13 cellular contexts compared by ENCODE assay signal in genomic region chr3:142152349-142152748, GRCh38. TPM values are rescaled to one million over a fixed set of nuclear protein-coding genes. Genes with fewer than 3 reads are reported as not detected.
DNase-seq lines count a peak whose midpoint lies in the region; ATAC-seq, FAIRE-seq and TF ChIP-seq lines count a peak whose summit lies in the region.
"Had no signal": no experiment of that assay in that cellular context is flagged by ENCODE, and none has a peak within 500 bp of the region (broad histone marks: within the 10 kb centered on the region; RNA-seq: fewer than 3 reads in every experiment).

No MANE protein-coding gene starts in this region.

- TF ChIP-seq POLR2A in HepG2 (IDR thresholded peaks at IDR 0.05; ENCODE audit: insufficient read depth in 1 of 2, low read depth in 2 of 2, low read length in 2 of 2) (no peak), right lobe of liver (IDR thresholded peaks at IDR 0.05) (no peak)

- 0% methylated on average over 3 of the region's 3 CpGs for WGBS in HepG2 (ENCODE audit: low lambda C conversion rate)
- 31% methylated on average over 3 of the region's 3 CpGs for WGBS in right lobe of liver (ENCODE audit: insufficient coverage, low coverage, low lambda C conversion rate, missing lambda C conversion rate)
- WGBS in GM23248 (ENCODE audit: low coverage in 1 of 2, low lambda C conversion rate in 2 of 2, missing lambda C conversion rate in 2 of 2), 2 experiments, result 32 to 34% methylated on average over 3 of the region's 3 CpGs

- H3K4me2 ChIP-seq in HepG2 (ENCODE audit: low read depth, low read length), result no peak overlapping the region
- H3K4me2 ChIP-seq in OCI-LY1 (ENCODE audit: low read length), result no peak overlapping the region
- H3K4me2 ChIP-seq in GM23248 (ENCODE audit: unreplicated experiment), result no peak overlapping the region

- no peak overlapping the region for H3K27ac ChIP-seq in HepG2 (ENCODE audit: extremely low read length, insufficient read depth, low read length)
- H3K27ac ChIP-seq in right lobe of liver, result no peak overlapping the region
- H3K27ac ChIP-seq in OCI-LY1 (ENCODE audit: low read depth, low read length, poor library complexity, severe bottlenecking), result no peak overlapping the region
- H3K27ac ChIP-seq in GM23248, result no peak overlapping the region
- H3K27ac ChIP-seq: SJSA1, suprapubic skin had no signal

- H3K9me2 ChIP-seq in OCI-LY1 (ENCODE audit: low read depth, low read length) (no peaks in the 10 kb centered on the region), GM23248 (ENCODE audit: insufficient read depth) (no peaks in the 10 kb centered on the region)

- POLR2A ChIA-PET in HepG2 (lab: Yijun Ruan, JAX), result no interaction called here

- H3K4me3 Mint-ChIP-seq in activated T-helper 2 cell treated with anti-CD3 and anti-CD28 coated beads, Interferon-gamma antibody, Interleukin-2, Interleukin-4, amounts not matched to agents 10 μg/mL and 5 μg/mL and 100 μg/mL, durations not matched to agents 14 hours and 24 hours and 36 hours (ENCODE audit: low read depth), result no peak overlapping the region
- H3K4me3 Mint-ChIP-seq: CD4-positive, alpha-beta memory T cell had no signal

- no peak overlapping the region for H3K27ac Mint-ChIP-seq in activated T-helper 2 cell treated with anti-CD3 and anti-CD28 coated beads, Interferon-gamma antibody, Interleukin-2, Interleukin-4, amounts not matched to agents 10 μg/mL and 5 μg/mL and 100 μg/mL, durations not matched to agents 14 hours and 24 hours and 36 hours
- H3K27ac Mint-ChIP-seq: CD4-positive, alpha-beta memory T cell had no signal

- in situ Hi-C loops in HepG2 (cut with HindIII; ENCODE audit: extremely low pct_ligation_motif_present, low pct_unique_long_range_greater_than_20kb), result no loop called here
- in situ Hi-C loops in GM23248 (cut with MboI), result no loop called here

- no peaks in the 10 kb centered on the region for H3K27me3 ChIP-seq in HepG2 (ENCODE audit: control insufficient read depth in 1 of 2, insufficient read depth in 2 of 2, low read length in 2 of 2)
- no peaks in the 10 kb centered on the region for H3K27me3 ChIP-seq in right lobe of liver
- H3K27me3 ChIP-seq in OCI-LY1 (ENCODE audit: insufficient read depth, low read length), result no peaks in the 10 kb centered on the region
- H3K27me3 ChIP-seq in GM23248 (replicated peaks; ENCODE audit: insufficient read depth), result no peaks in the 10 kb centered on the region
- H3K27me3 ChIP-seq: SJSA1, suprapubic skin had no signal

- H3K9me3 Mint-ChIP-seq in activated T-helper 2 cell treated with anti-CD3 and anti-CD28 coated beads, Interferon-gamma antibody, Interleukin-2, Interleukin-4, amounts not matched to agents 10 μg/mL and 5 μg/mL and 100 μg/mL, durations not matched to agents 14 hours and 24 hours and 36 hours, result no peaks in the 10 kb centered on the region
- H3K9me3 Mint-ChIP-seq: CD4-positive, alpha-beta memory T cell had no signal

- intact Hi-C loops in HepG2 (cut with micrococcal nuclease; ENCODE audit: unreplicated experiment), result no loop called here
- intact Hi-C loops in right lobe of liver (cut with DNase I), result no loop called here
- intact Hi-C loops in activated T-helper 2 cell treated with anti-CD3 and anti-CD28 coated beads, Interferon-gamma antibody, Interleukin-2, Interleukin-4, amounts not matched to agents 10 μg/mL and 5 μg/mL and 100 μg/mL, durations not matched to agents 14 hours and 24 hours and 36 hours (cut with micrococcal nuclease), result no loop called here

- H3K27me3 Mint-ChIP-seq in activated T-helper 2 cell treated with anti-CD3 and anti-CD28 coated beads, Interferon-gamma antibody, Interleukin-2, Interleukin-4, amounts not matched to agents 10 μg/mL and 5 μg/mL and 100 μg/mL, durations not matched to agents 14 hours and 24 hours and 36 hours (ENCODE audit: low read depth), result peaks cover 3% of the 10 kb centered on the region
- H3K27me3 Mint-ChIP-seq: CD4-positive, alpha-beta memory T cell had no signal

- peaks cover 18% of the 10 kb centered on the region for H3K4me1 Mint-ChIP-seq in activated T-helper 2 cell treated with anti-CD3 and anti-CD28 coated beads, Interferon-gamma antibody, Interleukin-2, Interleukin-4, amounts not matched to agents 10 μg/mL and 5 μg/mL and 100 μg/mL, durations not matched to agents 14 hours and 24 hours and 36 hours (ENCODE audit: low read depth)

- H4K20me1 ChIP-seq in HepG2 (ENCODE audit: insufficient read depth, low read length), result no peaks in the 10 kb centered on the region
- H4K20me1 ChIP-seq in OCI-LY1 (ENCODE audit: insufficient read depth, low read length), result no peaks in the 10 kb centered on the region
- H4K20me1 ChIP-seq in GM23248 (ENCODE audit: insufficient read depth), result no peaks in the 10 kb centered on the region

- no peaks in the 10 kb centered on the region for H3K36me3 ChIP-seq in HepG2 (replicated peaks in 1 of 2; ENCODE audit: control insufficient read depth in 1 of 2, insufficient read depth in 2 of 2, low read length in 2 of 2)
- no peaks in the 10 kb centered on the region for H3K36me3 ChIP-seq in right lobe of liver
- H3K36me3 ChIP-seq in OCI-LY1 (ENCODE audit: insufficient read depth, low read length), result no peaks in the 10 kb centered on the region
- no peaks in the 10 kb centered on the region for H3K36me3 ChIP-seq in GM23248 (ENCODE audit: low read depth)
- H3K36me3 ChIP-seq: suprapubic skin had no signal

- no peak overlapping the region for H3K4me3 ChIP-seq in HepG2 (replicated peaks in 1 of 3; ENCODE audit: insufficient read depth in 1 of 3, low read depth in 2 of 3, low read length in 3 of 3)
- H3K4me3 ChIP-seq in right lobe of liver, result no peak overlapping the region
- no peak overlapping the region for H3K4me3 ChIP-seq in OCI-LY1 (ENCODE audit: low read depth, low read length, poor library complexity, severe bottlenecking)
- H3K4me3 ChIP-seq in epithelial cell of proximal tubule (ENCODE audit: low read depth, low read length), result no peak overlapping the region
- H3K4me3 ChIP-seq in GM23248, result no peak overlapping the region
- H3K4me3 ChIP-seq: SJSA1, suprapubic skin had no signal

- TF ChIP-seq EP300 in HepG2 (IDR thresholded peaks at IDR 0.05; ENCODE audit: low read depth in 2 of 2, low read length in 2 of 2), result no peak
- TF ChIP-seq EP300 in HepG2 (CRISPR knock-in tag; IDR thresholded peaks at IDR 0.05; ENCODE audit: borderline replicate concordance), result no peak

- no peak overlapping the region for H2AFZ ChIP-seq in HepG2 (ENCODE audit: low read length)
- no peak overlapping the region for H2AFZ ChIP-seq in OCI-LY1 (ENCODE audit: low read length)
- no peak overlapping the region for H2AFZ ChIP-seq in GM23248

- H3F3A ChIP-seq in OCI-LY1 (ENCODE audit: insufficient read depth, low read length) (no peaks in the 10 kb centered on the region), GM23248 (ENCODE audit: insufficient read depth) (peaks cover 15% of the 10 kb centered on the region; the same call in 1 of the 2 replicates)

- H3K79me2 ChIP-seq in HepG2 (ENCODE audit: insufficient read depth, low read length) (peaks cover 12% of the 10 kb centered on the region), OCI-LY1 (ENCODE audit: insufficient read depth, low read length) (peaks cover 18% of the 10 kb centered on the region), GM23248 (ENCODE audit: insufficient read depth) (peaks cover 9% of the 10 kb centered on the region; the same call in 1 of the 2 replicates)

- CTCF ChIA-PET in HepG2 (lab: Yijun Ruan, JAX; ENCODE audit: low intra/inter-chr PET ratio, low total read pairs), result interaction anchor here (0.9 to 1.3 kb wide), 2 partner anchors 26 to 189 kb away, joined by 3 to 7 read pairs; no protein-coding TSS in a partner anchor

- peak; percentile 52 for TF ChIP-seq CTCF in HepG2 (CRISPR knock-in tag; IDR thresholded peaks at IDR 0.05)
- no peak for TF ChIP-seq CTCF in right lobe of liver (IDR thresholded peaks at IDR 0.05)
- peak; percentile 58; the same call in 1 of the 2 replicates for TF ChIP-seq CTCF in OCI-LY1 (IDR thresholded peaks at IDR 0.05; ENCODE audit: low read length)
- peak; percentile 53 for TF ChIP-seq CTCF in epithelial cell of proximal tubule (conservative IDR thresholded peaks at IDR 0.05; ENCODE audit: low read depth, low read length)

- peak; percentile 27 for DNase-seq in HepG2 (ENCODE audit: low spot score)
- DNase-seq in right lobe of liver, result no peak
- no peak for DNase-seq in epithelial cell of proximal tubule (ENCODE audit: low read depth)
- DNase-seq in NOMO-1 treated with DMSO at 0.1 percent for 48 hours (lab: John Stamatoyannopoulos, UW; ENCODE audit: unreplicated experiment), result no peak
- DNase-seq in COLO829 (ENCODE audit: low spot score), result no peak
- no peak for DNase-seq in GM23248
- DNase-seq in activated T-helper 2 cell treated with anti-CD3 and anti-CD28 coated beads, Interferon-gamma antibody, Interleukin-2, Interleukin-4, amounts not matched to agents 10 μg/mL and 5 μg/mL and 100 μg/mL, durations not matched to agents 14 hours and 24 hours and 36 hours (ENCODE audit: low spot score), result no peak
- DNase-seq: CD4-positive, alpha-beta memory T cell; mesenchymal stem cell; NCI-H2107 had no signal

- H3K36me3 Mint-ChIP-seq in activated T-helper 2 cell treated with anti-CD3 and anti-CD28 coated beads, Interferon-gamma antibody, Interleukin-2, Interleukin-4, amounts not matched to agents 10 μg/mL and 5 μg/mL and 100 μg/mL, durations not matched to agents 14 hours and 24 hours and 36 hours (ENCODE audit: low read depth), result no peaks in the 10 kb centered on the region
- H3K36me3 Mint-ChIP-seq: CD4-positive, alpha-beta memory T cell had no signal

- H3K9ac ChIP-seq in HepG2 (ENCODE audit: insufficient read depth, low read depth, low read length) (no peak overlapping the region), OCI-LY1 (ENCODE audit: low read length) (no peak overlapping the region), GM23248 (no peak overlapping the region)

- 0 out of 2 replicates have a peak, but pooled peaks have one; percentile 11 for TF ChIP-seq RAD21 in HepG2 (CRISPR knock-in tag; IDR thresholded peaks at IDR 0.05)

- FAIRE-seq in HepG2 (lab: Jason Lieb, UNC), result peak; percentile 56

- no TSS peak for BruUV-seq in HepG2 (replicated peaks; lab: Mats Ljungman, UMichigan)

- H3K4me1 ChIP-seq in HepG2 (ENCODE audit: insufficient read depth, low read length) (peaks cover 23% of the 10 kb centered on the region), right lobe of liver (peaks cover 0 to 10% (median 0%) of the 10 kb centered on the region in 4 donors), OCI-LY1 (ENCODE audit: insufficient read depth, low read length, severe bottlenecking) (peaks cover 22% of the 10 kb centered on the region), GM23248 (ENCODE audit: insufficient read depth) (peaks cover 11% of the 10 kb centered on the region)

- H3K9me3 ChIP-seq in HepG2 (ENCODE audit: low read length) (no peaks in the 10 kb centered on the region), right lobe of liver (no peaks in the 10 kb centered on the region), OCI-LY1 (ENCODE audit: low read length) (no peaks in the 10 kb centered on the region), GM23248 (ENCODE audit: low read depth) (no peaks in the 10 kb centered on the region)
- H3K9me3 ChIP-seq: SJSA1, suprapubic skin had no signal

- ATAC-seq in HepG2, result 0 out of 3 replicates have a peak, but pooled peaks have one; percentile 12
- no peak for ATAC-seq in right lobe of liver

RNA-seq across cellular contexts. Expression of gene TFDP2, which starts 3.0 kb away (rescaled TPM):
- total RNA-seq in HepG2 (2016; rRNA removed; fragmentation: Illumina TruSeq; extraction: Trizol) (37.4 and 46.2 TPM in 2 replicates), right lobe of liver (10 to 100 TPM; 17.9 to 30.9 (median 24.1) TPM), epithelial cell of proximal tubule (40.2 and 78.1 TPM in 2 replicates)
- total RNA-seq in HepG2 (2016; cell fraction: cytosol; rRNA removed; fragmentation: Illumina TruSeq; extraction: Trizol; ENCODE audit: low read depth), result 29.2 and 30.3 TPM in 2 replicates
- 38.1 and 41.0 TPM in 2 replicates for total RNA-seq in HepG2 (2016; cell fraction: insoluble cytoplasmic fraction; rRNA removed; fragmentation: Illumina TruSeq; extraction: Trizol)
- total RNA-seq in HepG2 (2016; cell fraction: membrane; rRNA removed; fragmentation: Illumina TruSeq; extraction: Trizol), result 56.1 and 67.2 TPM in 2 replicates
- 28.1 and 29.7 TPM in 2 replicates for total RNA-seq in HepG2 (2016; cell fraction: nucleus; rRNA removed; fragmentation: Illumina TruSeq; extraction: Trizol)
- polyA plus RNA-seq in HepG2 (2011; rRNA removed) (9.9 and 17.9 TPM in 2 replicates), GM23248 (2016; fragmentation: Nextera tagmentation; extraction: Ambion mirVana) (55.4 and 56.6 TPM in 2 replicates)
- 6.7 and 8.3 TPM in 2 replicates for polyA plus RNA-seq in HepG2 (2011; cell fraction: cytosol; rRNA removed)
- polyA plus RNA-seq in HepG2 (2011; cell fraction: nucleus; rRNA removed), result 6.3 and 7.3 TPM in 2 replicates
- polyA plus RNA-seq in HepG2 (2012), result 10.4 and 16.3 TPM in 2 replicates
- polyA plus RNA-seq in HepG2 (2016; cell fraction: cytosol; fragmentation: Illumina TruSeq; extraction: Trizol; ENCODE audit: low read depth), result 38.4 and 47.0 TPM in 2 replicates
- 37.3 and 38.6 TPM in 2 replicates for polyA plus RNA-seq in HepG2 (2016; cell fraction: insoluble cytoplasmic fraction; fragmentation: Illumina TruSeq; extraction: Trizol; ENCODE audit: low read depth)
- polyA plus RNA-seq in HepG2 (2016; cell fraction: membrane; fragmentation: Illumina TruSeq; extraction: Trizol; ENCODE audit: low read depth), result 51.0 and 53.3 TPM in 2 replicates
- polyA plus RNA-seq in HepG2 (2016; cell fraction: nucleus; fragmentation: Illumina TruSeq; extraction: Trizol; ENCODE audit: insufficient read depth, low read depth), result 18.1 and 22.6 TPM in 2 replicates
- polyA minus RNA-seq in HepG2 (2011; rRNA and poly(A)+ RNA removed; ENCODE audit: low replicate concordance), result 17.7 and 20.8 TPM in 2 replicates
- polyA minus RNA-seq in HepG2 (2011; cell fraction: cytosol; rRNA and poly(A)+ RNA removed), result 8.7 and 10.9 TPM in 2 replicates
- 15.8 and 16.4 TPM in 2 replicates for polyA minus RNA-seq in HepG2 (2011; cell fraction: nucleus; rRNA and poly(A)+ RNA removed)
- total RNA-seq in GM23248 (2014; rRNA removed; shearing (Covaris generic)), result 26.8 and 57.7 TPM in 2 replicates
- 36.7 and 37.2 TPM in 2 replicates for total RNA-seq in activated T-helper 2 cell treated with anti-CD3 and anti-CD28 coated beads, Interferon-gamma antibody, Interleukin-2, Interleukin-4, amounts not matched to agents 10 μg/mL and 5 μg/mL and 100 μg/mL, durations not matched to agents 14 hours and 24 hours and 36 hours

Comparison
In these comparisons a context has a peak if more than half of its experiments do, and no peak if none do; other contexts are left out.
1. CTCF ChIP-seq: peak in HepG2 (single experiment), OCI-LY1 (single experiment) and epithelial cell of proximal tubule (single experiment); none in right lobe of liver (0 of 4).